In the genomic region with DNA sequence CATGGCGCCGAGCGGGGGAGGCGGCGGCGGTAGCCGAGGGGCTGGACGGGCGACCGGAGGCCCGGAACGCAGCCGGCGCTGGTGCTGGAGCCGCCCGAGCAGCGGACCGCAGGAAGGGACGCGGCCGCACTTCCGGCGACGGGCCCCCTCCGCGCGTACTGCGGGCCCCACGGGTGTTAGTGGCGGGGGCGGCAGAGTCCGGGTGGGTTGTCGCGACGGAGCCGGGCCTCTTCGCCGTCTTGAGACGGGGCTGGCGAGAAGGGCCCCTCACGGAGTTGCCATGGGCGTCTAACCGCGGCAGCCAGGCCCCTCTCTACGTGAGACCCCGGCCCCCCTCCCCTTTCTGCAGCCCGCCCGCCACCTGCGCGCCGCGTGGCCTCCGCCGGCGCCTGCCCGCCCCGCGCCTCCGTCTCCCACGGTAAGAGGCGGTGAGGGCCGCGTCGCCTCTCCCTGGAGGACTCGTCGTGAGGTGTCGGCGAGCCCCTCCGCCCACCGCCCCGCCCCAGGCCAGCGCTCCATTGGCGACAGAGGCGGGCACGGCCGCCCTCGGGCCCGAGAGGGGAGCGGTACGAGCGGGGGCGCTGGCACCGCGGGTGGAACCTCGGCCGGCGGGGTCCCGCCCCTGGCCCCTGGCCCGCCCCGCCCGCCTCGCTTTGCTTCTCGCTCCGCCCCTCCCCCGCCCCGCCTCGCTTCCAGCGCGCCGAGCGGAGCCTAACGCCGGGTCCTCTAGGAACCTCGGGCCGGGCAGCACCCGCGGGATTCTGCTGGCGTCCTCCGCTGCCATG, we compare ENCODE assay signal across 8 cellular contexts. TPM values are rescaled to one million over a fixed set of nuclear protein-coding genes. Genes with fewer than 3 reads are reported as not detected.
DNase-seq lines count a peak whose midpoint lies in the region; ATAC-seq, FAIRE-seq and TF ChIP-seq lines count a peak whose summit lies in the region.

A gene with protein sequence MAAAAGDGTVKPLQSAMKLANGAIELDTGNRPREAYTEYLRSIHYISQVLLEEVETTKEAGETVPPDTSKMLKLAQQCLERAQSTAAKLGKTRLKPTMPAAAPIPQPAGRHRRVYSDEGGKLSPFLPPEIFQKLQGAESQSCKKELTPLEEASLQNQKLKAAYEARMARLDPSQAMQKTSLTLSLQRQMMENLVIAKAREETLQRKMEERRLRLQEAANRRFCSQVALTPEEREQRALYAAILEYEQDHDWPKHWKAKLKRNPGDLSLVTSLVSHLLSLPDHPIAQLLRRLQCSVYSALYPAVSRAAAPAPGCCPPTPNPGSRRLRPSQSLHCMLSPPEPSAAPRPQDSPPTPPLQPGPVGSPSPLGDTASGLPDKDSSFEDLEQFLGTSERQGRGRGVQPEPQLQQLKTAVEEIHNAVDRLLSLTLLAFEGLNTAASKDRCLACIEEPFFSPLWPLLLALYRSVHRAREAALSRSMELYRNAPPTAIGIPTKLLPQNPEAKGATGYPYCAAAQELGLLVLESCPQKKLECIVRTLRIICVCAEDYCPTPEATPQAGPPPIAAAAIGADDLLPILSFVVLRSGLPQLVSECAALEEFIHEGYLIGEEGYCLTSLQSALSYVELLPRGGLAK (minus strand): TSS at position 40 of the 785 bp plus-strand sequence. CDS start 37 bp downstream, at position 3.
A gene with protein sequence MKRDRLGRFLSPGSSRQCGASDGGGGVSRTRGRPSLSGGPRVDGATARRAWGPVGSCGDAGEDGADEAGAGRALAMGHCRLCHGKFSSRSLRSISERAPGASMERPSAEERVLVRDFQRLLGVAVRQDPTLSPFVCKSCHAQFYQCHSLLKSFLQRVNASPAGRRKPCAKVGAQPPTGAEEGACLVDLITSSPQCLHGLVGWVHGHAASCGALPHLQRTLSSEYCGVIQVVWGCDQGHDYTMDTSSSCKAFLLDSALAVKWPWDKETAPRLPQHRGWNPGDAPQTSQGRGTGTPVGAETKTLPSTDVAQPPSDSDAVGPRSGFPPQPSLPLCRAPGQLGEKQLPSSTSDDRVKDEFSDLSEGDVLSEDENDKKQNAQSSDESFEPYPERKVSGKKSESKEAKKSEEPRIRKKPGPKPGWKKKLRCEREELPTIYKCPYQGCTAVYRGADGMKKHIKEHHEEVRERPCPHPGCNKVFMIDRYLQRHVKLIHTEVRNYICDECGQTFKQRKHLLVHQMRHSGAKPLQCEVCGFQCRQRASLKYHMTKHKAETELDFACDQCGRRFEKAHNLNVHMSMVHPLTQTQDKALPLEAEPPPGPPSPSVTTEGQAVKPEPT (plus strand): TSS at position 679 of the 785 bp plus-strand sequence. CDS start 104 bp downstream, at position 783.

- H3K14ac ChIP-seq in neuronal stem cell (ENCODE audit: low read length), result peak within 1 kb of the TSS; percentile 76

- H2BK120ac ChIP-seq in neuronal stem cell (ENCODE audit: low read depth, low read length), result no peak within 1 kb of the TSS

- H3K4me2 ChIP-seq in neuronal stem cell (ENCODE audit: insufficient read depth, low read length, poor library complexity, severe bottlenecking), result peak within 1 kb of the TSS; percentile 100

- TF ChIP-seq CTCF in Calu3 (IDR thresholded peaks at IDR 0.05; ENCODE audit: unreplicated experiment) (no peak), subcutaneous adipose tissue (IDR thresholded peaks at IDR 0.05; ENCODE audit: low read depth) (no peak)

- H3K4me1 ChIP-seq in SJCRH30, result peaks cover 19% of the 10 kb centered on the region
- peaks cover 10 to 13% of the 10 kb centered on the region in 2 donors for H3K4me1 ChIP-seq in neuronal stem cell (ENCODE audit: control insufficient read depth in 2 of 2, insufficient read depth in 1 of 2, low read depth in 1 of 2, low read length in 2 of 2)

- no peaks in the 10 kb centered on the region for H3K9me3 ChIP-seq in SJCRH30 (replicated peaks)
- H3K9me3 ChIP-seq in neuronal stem cell (replicated peaks in 1 of 2; ENCODE audit: control insufficient read depth in 2 of 2, insufficient read depth in 1 of 2, low read depth in 1 of 2, low read length in 2 of 2), result no peaks in the 10 kb centered on the region

- intact Hi-C loops in Calu3 (cut with micrococcal nuclease; ENCODE audit: unreplicated experiment), result no loop called here

- no peak within 1 kb of the TSS for H4K91ac ChIP-seq in neuronal stem cell (ENCODE audit: low read depth, low read length, poor library complexity)

- H3K79me1 ChIP-seq in neuronal stem cell (ENCODE audit: low read depth, low read length), result peaks cover 7% of the 10 kb centered on the region

- H3K9me3 Mint-ChIP-seq in Calu3 (ENCODE audit: low read depth, unreplicated experiment), result no peaks in the 10 kb centered on the region

- peak within 1 kb of the TSS; percentile 99 for H3K23ac ChIP-seq in neuronal stem cell (ENCODE audit: low read depth, low read length, poor library complexity)

- H3K27ac ChIP-seq in SJCRH30, result peak within 1 kb of the TSS; percentile 75
- peak within 1 kb of the TSS; percentile 86 for H3K27ac ChIP-seq in neuronal stem cell (replicated peaks; ENCODE audit: low read length)

- WGBS in neuronal stem cell (ENCODE audit: extremely low coverage in 2 of 2, insufficient read length in 2 of 2, insufficient replicate concordance in 1 of 2), 2 donors, result no CpG with 5 or more reads among the region's 109 CpGs

- peak within 1 kb of the TSS; percentile 81 for H3K4me3 Mint-ChIP-seq in Calu3 (ENCODE audit: low read depth, unreplicated experiment)

- no peak for TF ChIP-seq RAD21 in Ishikawa (IDR thresholded peaks at IDR 0.05; ENCODE audit: low read depth)

- H2AFZ ChIP-seq in neuronal stem cell (ENCODE audit: low read length), result peak within 1 kb of the TSS; percentile 99

- TF ChIP-seq EP300 in Ishikawa (IDR thresholded peaks at IDR 0.05; ENCODE audit: borderline replicate concordance), result peak; percentile 33; the same call in 1 of the 2 replicates

- peak within 1 kb of the TSS; percentile 99 for H3K18ac ChIP-seq in neuronal stem cell (ENCODE audit: low read length)

- peak within 1 kb of the TSS; percentile 86 for H3K4me3 ChIP-seq in SJCRH30
- peak within 1 kb of the TSS; percentile 92 to 97 for H3K4me3 ChIP-seq in neuronal stem cell (ENCODE audit: low read length in 2 of 2)

- H2AK5ac ChIP-seq in neuronal stem cell (ENCODE audit: low read depth, low read length), result no peak within 1 kb of the TSS

- H2BK5ac ChIP-seq in neuronal stem cell (ENCODE audit: low read length), result peak within 1 kb of the TSS; percentile 29

- no TSS peak for BruUV-seq in Calu3 (replicated peaks; lab: Mats Ljungman, UMichigan)

- peak within 1 kb of the TSS; percentile 93 for H3K9ac ChIP-seq in neuronal stem cell (ENCODE audit: low read depth, low read length, poor library complexity)

- FAIRE-seq in frontal cortex (lab: Jason Lieb, UNC), result no peak

- peaks cover 87% of the 10 kb centered on the region for H3K36me3 Mint-ChIP-seq in Calu3 (ENCODE audit: insufficient read depth, unreplicated experiment)

- peak within 1 kb of the TSS; percentile 58 for H2BK12ac ChIP-seq in neuronal stem cell (ENCODE audit: low read length)

- H3K36me3 ChIP-seq in SJCRH30 (peaks cover 12% of the 10 kb centered on the region; the same call in 1 of the 2 replicates), neuronal stem cell (replicated peaks in 1 of 2; ENCODE audit: control insufficient read depth in 2 of 2, insufficient read depth in 2 of 2, low read length in 2 of 2) (peaks cover 14 to 29% of the 10 kb centered on the region in 2 donors)

- H3K27me3 Mint-ChIP-seq in Calu3 (ENCODE audit: unreplicated experiment), result no peaks in the 10 kb centered on the region

- peak within 1 kb of the TSS; percentile 67 for H2BK15ac ChIP-seq in neuronal stem cell (ENCODE audit: low read length)

- ATAC-seq in GM21390 (IDR thresholded peaks at IDR 0.05; ENCODE audit: unreplicated experiment), result peak; percentile 45

- no peak within 1 kb of the TSS for H3K4ac ChIP-seq in neuronal stem cell (ENCODE audit: low read length)

- peak within 1 kb of the TSS; percentile 81 for H3K27ac Mint-ChIP-seq in Calu3 (ENCODE audit: unreplicated experiment)

- H3K27me3 ChIP-seq in SJCRH30 (no peaks in the 10 kb centered on the region), neuronal stem cell (ENCODE audit: control insufficient read depth in 3 of 3, insufficient read depth in 3 of 3, low read depth in 1 of 3, low read length in 3 of 3) (peaks cover 0 to 17% (median 5%) of the 10 kb centered on the region in 3 experiments)

- peak within 1 kb of the TSS; percentile 65 for H4K8ac ChIP-seq in neuronal stem cell (ENCODE audit: low read depth, low read length)

- peaks cover 47% of the 10 kb centered on the region for H3K4me1 Mint-ChIP-seq in Calu3 (ENCODE audit: low read depth, unreplicated experiment)

- CTCF ChIA-PET in Calu3 (lab: Charles Lee), result interaction anchor here (0.8 kb wide), 1 partner anchor 21 kb away, joined by 4 read pairs; no protein-coding TSS in a partner anchor

- peak; percentile 92 for DNase-seq in Calu3
- peak; percentile 72 to 82 for DNase-seq in SJCRH30
- DNase-seq in activated gamma-delta T cell treated with anti-CD3 and anti-CD28 coated beads, Interleukin-2, amount 50 U/mL, for 16 hours (ENCODE audit: low read depth), result peak; percentile 76
- DNase-seq in frontal cortex (ENCODE audit: low spot score in 2 of 2), result peak; percentile 89 to 90
- DNase-seq in neuronal stem cell (ENCODE audit: low spot score), result peak; percentile 81

TF ChIP-seq in Ishikawa, 13 proteins besides CTCF, POLR2A, EP300 and RAD21 (continues in another document):
- TF ChIP-seq TEAD4 (IDR thresholded peaks at IDR 0.05) (peak; percentile 28; the same call in 1 of the 2 replicates), ZBTB7A (IDR thresholded peaks at IDR 0.05; ENCODE audit: low read depth) (peak; percentile 81), TCF12 (IDR thresholded peaks at IDR 0.05; ENCODE audit: low read depth) (no peak), YY1 (IDR thresholded peaks at IDR 0.05; ENCODE audit: low read depth) (peak; percentile 85), CREB1 (IDR thresholded peaks at IDR 0.05; ENCODE audit: low read depth) (peak; percentile 43; the same call in 1 of the 2 replicates)
- TF ChIP-seq, protein P1, sequence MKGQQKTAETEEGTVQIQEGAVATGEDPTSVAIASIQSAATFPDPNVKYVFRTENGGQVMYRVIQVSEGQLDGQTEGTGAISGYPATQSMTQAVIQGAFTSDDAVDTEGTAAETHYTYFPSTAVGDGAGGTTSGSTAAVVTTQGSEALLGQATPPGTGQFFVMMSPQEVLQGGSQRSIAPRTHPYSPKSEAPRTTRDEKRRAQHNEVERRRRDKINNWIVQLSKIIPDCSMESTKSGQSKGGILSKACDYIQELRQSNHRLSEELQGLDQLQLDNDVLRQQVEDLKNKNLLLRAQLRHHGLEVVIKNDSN (IDR thresholded peaks at IDR 0.05), result peak; percentile 55

RNA-seq across cellular contexts. Expression of the first gene that starts in this region (rescaled TPM):
- total RNA-seq in Calu3 (2022), result 26.7 and 28.2 TPM in 2 replicates
- 2.2 and 2.5 TPM in 2 replicates for total RNA-seq in SJCRH30 (2014; rRNA removed; shearing (Covaris generic))
- 7.7 TPM for total RNA-seq in frontal cortex
- 5.9 TPM for polyA plus RNA-seq in neuronal stem cell (2013, experiment 1 of 2)
- 6.0 TPM for polyA plus RNA-seq in neuronal stem cell (2013, experiment 2 of 2)
- 10 to 100 TPM in 1 of 4 donors, 1 to 10 TPM in 3; 1.5 to 10.5 (median 3.6) TPM for total RNA-seq in subcutaneous adipose tissue

RNA-seq across cellular contexts. Expression of the second gene that starts in this region (rescaled TPM):
- total RNA-seq in Calu3 (2022), result 30.6 and 37.2 TPM in 2 replicates
- 12.2 and 13.3 TPM in 2 replicates for total RNA-seq in SJCRH30 (2014; rRNA removed; shearing (Covaris generic))
- 11.8 TPM for total RNA-seq in frontal cortex
- polyA plus RNA-seq in neuronal stem cell (2013, experiment 1 of 2), result 7.1 TPM
- polyA plus RNA-seq in neuronal stem cell (2013, experiment 2 of 2), result 7.7 TPM
- total RNA-seq in subcutaneous adipose tissue, result 10 to 100 TPM; 10.9 to 39.6 (median 22.2) TPM

Comparison
In these comparisons a context has a peak if more than half of its experiments do, and no peak if none do; other contexts are left out.
1. Peak in every context shown above with its lines: DNase-seq, ATAC-seq, H3K4me3 ChIP-seq and H3K27ac ChIP-seq.